ENCODE assay signal across 24 cellular contexts in genomic region chr20:47154089-47154488, GRCh38.
"Had no signal": no experiment of that assay in that cellular context is flagged by ENCODE, and none has a peak within 500 bp of the region (broad histone marks: within the 10 kb centered on the region; RNA-seq: fewer than 3 reads in every experiment).

No MANE protein-coding gene starts in this region.

- ATAC-seq: effector memory CD8-positive, alpha-beta T cell; esophagus mucosa; gastrocnemius medialis; heart right ventricle; left cardiac atrium; left lung; left ventricle myocardium superior; lower lobe of right lung; mucosa of descending colon had no signal

- H3K4me3 ChIP-seq: colonic mucosa, esophagus squamous epithelium, gastrocnemius medialis, heart right ventricle, left lung, lower lobe of right lung, mucosa of descending colon had no signal

- H3K27ac ChIP-seq: colonic mucosa, epithelial cell of prostate, esophagus squamous epithelium, gastrocnemius medialis, heart right ventricle, left lung, lower lobe of right lung had no signal

- H3K27me3 ChIP-seq: colonic mucosa, esophagus squamous epithelium, left lung had no signal

- FAIRE-seq: endometrium, islet of Langerhans, keratinocyte had no signal

- H3K36me3 ChIP-seq: colonic mucosa, gastrocnemius medialis, heart right ventricle, left lung, lower lobe of right lung had no signal

- H3K4me1 ChIP-seq: colonic mucosa, esophagus squamous epithelium, gastrocnemius medialis, heart right ventricle, left lung, lower lobe of right lung had no signal

- DNase-seq: colonic mucosa; cortex of kidney; effector CD8-positive, alpha-beta T cell; effector memory CD8-positive, alpha-beta T cell; endodermal cell; erythroblast; esophagus squamous epithelium; foreskin fibroblast; foreskin melanocyte; gastrocnemius medialis; glutamatergic neuron; heart right ventricle; hippocampal formation; left cardiac atrium; left lung; left ventricle myocardium superior; lower lobe of right lung; mesenchymal stem cell; mucosa of descending colon had no signal

- H3K9me3 ChIP-seq: colonic mucosa, esophagus squamous epithelium, gastrocnemius medialis, left lung, lower lobe of right lung, mucosa of descending colon had no signal
